17 cellular contexts compared by ENCODE assay signal in the genomic region with DNA sequence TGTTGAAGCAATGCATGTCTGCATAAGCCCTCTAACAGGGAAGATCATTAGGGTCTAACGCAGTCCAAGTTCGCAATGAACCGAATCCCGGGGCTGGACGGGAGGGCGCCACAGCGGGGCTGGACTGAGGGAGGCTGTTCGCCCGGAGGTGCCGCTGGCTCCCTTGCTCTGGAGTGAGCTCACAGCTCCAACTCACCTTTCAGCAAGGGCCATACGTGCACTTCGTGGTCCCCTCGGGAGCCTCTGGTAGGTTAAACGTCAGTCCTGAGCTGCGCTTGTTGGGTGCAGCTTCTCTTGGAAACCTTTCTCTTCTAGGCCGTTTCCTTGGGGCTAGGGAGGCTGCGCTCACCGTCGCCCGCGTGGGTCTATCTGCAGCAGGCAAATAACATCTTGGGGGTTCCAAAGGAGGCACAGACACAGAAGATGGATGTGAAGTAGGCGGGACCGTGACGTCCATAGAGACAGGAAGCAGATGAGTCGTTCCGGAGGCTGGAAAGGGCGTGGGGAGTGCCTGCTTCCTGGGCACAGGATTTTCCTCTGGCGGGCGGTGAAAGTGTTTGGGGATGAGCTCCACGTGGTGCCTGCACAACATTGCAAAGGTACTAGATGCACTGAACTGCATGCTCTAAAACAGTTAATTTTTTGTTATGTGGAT. TPM values are rescaled to one million over a fixed set of nuclear protein-coding genes. Genes with fewer than 3 reads are reported as not detected.
"Had no signal": no experiment of that assay in that cellular context is flagged by ENCODE, and none has a peak within 500 bp of the region (broad histone marks: within the 10 kb centered on the region; RNA-seq: fewer than 3 reads in every experiment).

No MANE protein-coding gene starts in this region.

- H3K36me3 Mint-ChIP-seq: activated naive CD4-positive, alpha-beta T cell treated with anti-CD3 and anti-CD28 coated beads, Interleukin-2, amount 10 ng/mL, durations not matched to agents 7 days and 5 days; naive B cell had no signal

- DNase-seq: activated CD4-positive, alpha-beta T cell treated with anti-CD3 and anti-CD28 coated beads, Interleukin-2, amount 50 U/mL, for 48 hours; activated naive CD4-positive, alpha-beta T cell treated with anti-CD3 and anti-CD28 coated beads, Interleukin-2, amount 10 ng/mL, durations not matched to agents 7 days and 5 days; activated T-cell treated with anti-CD3 and anti-CD28 coated beads, Interleukin-2, amount 50 U/mL, for 1 hour; dermis blood vessel endothelial cell; erythroblast; heart right ventricle; left colon; naive B cell; right cardiac atrium; small intestine; stimulated activated naive CD8-positive, alpha-beta T cell treated with anti-CD3 and anti-CD28 coated beads, Interleukin-15, amount 100 ng/mL, for 72 hours; T-helper 9 cell; upper lobe of left lung; WERI-Rb-1 had no signal

- H3K27ac Mint-ChIP-seq: activated naive CD4-positive, alpha-beta T cell treated with anti-CD3 and anti-CD28 coated beads, Interleukin-2, amount 10 ng/mL, durations not matched to agents 7 days and 5 days; stimulated activated naive CD8-positive, alpha-beta T cell treated with anti-CD3 and anti-CD28 coated beads, Interleukin-15, amount 100 ng/mL, for 72 hours had no signal

- H3K36me3 ChIP-seq: ascending aorta, gastroesophageal sphincter, heart right ventricle, upper lobe of left lung, WERI-Rb-1 had no signal

- H3K4me1 ChIP-seq: ascending aorta had no signal

- H3K27ac ChIP-seq: ascending aorta, gastroesophageal sphincter, heart right ventricle, upper lobe of left lung, WERI-Rb-1 had no signal

- H3K27me3 ChIP-seq: ascending aorta, upper lobe of left lung had no signal

- H3K4me3 ChIP-seq: ascending aorta, gastroesophageal sphincter, heart right ventricle, upper lobe of left lung had no signal

- H3K4me1 Mint-ChIP-seq: activated naive CD4-positive, alpha-beta T cell treated with anti-CD3 and anti-CD28 coated beads, Interleukin-2, amount 10 ng/mL, durations not matched to agents 7 days and 5 days; naive B cell; stimulated activated naive CD8-positive, alpha-beta T cell treated with anti-CD3 and anti-CD28 coated beads, Interleukin-15, amount 100 ng/mL, for 72 hours had no signal

- H3K9me3 ChIP-seq: ascending aorta, gastroesophageal sphincter, upper lobe of left lung had no signal

- H3K4me3 Mint-ChIP-seq: activated naive CD4-positive, alpha-beta T cell treated with anti-CD3 and anti-CD28 coated beads, Interleukin-2, amount 10 ng/mL, durations not matched to agents 7 days and 5 days; naive B cell; stimulated activated naive CD8-positive, alpha-beta T cell treated with anti-CD3 and anti-CD28 coated beads, Interleukin-15, amount 100 ng/mL, for 72 hours had no signal

RNA-seq across cellular contexts. Expression of gene ATP2C2, which starts 21.9 kb away (rescaled TPM):
- total RNA-seq: ascending aorta, dermis blood vessel endothelial cell, heart right ventricle, mononuclear cell, right cardiac atrium had no signal
- polyA plus RNA-seq: right cardiac atrium had no signal
